11 cellular contexts compared by ENCODE assay signal in the genomic region with DNA sequence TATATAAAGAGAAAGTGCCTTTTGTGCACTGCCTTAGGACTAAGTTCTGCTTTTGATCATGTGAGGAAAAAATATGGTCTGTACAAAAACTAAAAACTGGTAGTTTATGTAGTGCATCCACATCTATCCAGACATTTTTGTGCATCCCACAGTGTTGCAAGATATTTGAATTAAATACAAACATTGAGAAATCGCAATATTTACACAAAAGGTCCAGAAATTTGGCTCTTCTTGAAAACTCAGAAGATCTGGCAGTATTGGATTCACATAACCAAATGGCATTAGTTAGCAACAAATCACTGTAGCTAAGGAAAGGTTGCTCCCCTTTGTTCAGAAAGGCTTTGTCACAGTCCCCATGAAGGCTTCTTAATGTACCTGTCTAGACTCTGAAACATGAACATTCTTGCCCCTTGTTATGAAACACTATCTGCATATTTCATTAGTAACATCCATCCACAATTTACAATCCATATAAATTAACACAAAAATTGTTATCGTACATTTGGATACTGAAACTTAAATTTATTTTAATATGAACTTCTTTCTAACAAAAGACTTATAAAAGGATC.
DNase-seq lines count a peak whose midpoint lies in the region; ATAC-seq and TF ChIP-seq lines count a peak whose summit lies in the region.
"Had no signal": no experiment of that assay in that cellular context is flagged by ENCODE, and none has a peak within 500 bp of the region (broad histone marks: within the 10 kb centered on the region; RNA-seq: fewer than 3 reads in every experiment).

No MANE protein-coding gene starts in this region.

- no peaks in the 10 kb centered on the region for H3K9me3 Mint-ChIP-seq in effector memory CD8-positive, alpha-beta T cell
- H3K9me3 Mint-ChIP-seq in nephron = no peaks in the 10 kb centered on the region

- peak overlapping the region; percentile 99 to 100 for H3K4me3 Mint-ChIP-seq in effector memory CD8-positive, alpha-beta T cell
- H3K4me3 Mint-ChIP-seq in nephron = peak overlapping the region; percentile 95 to 97 (median 96)

- no peak for TF ChIP-seq CTCF in DND-41 (IDR thresholded peaks at IDR 0.05; ENCODE audit: borderline replicate concordance, extremely low read depth, low read length, poor library complexity, severe bottlenecking)
- no peak for TF ChIP-seq CTCF in NB4 (IDR thresholded peaks at IDR 0.05; ENCODE audit: low read depth, low read length)
- no peak for TF ChIP-seq CTCF in nephron (IDR thresholded peaks at IDR 0.05; ENCODE audit: unreplicated experiment in 3 of 3)

- peaks cover 26 to 45% of the 10 kb centered on the region in 2 donors for H3K4me1 Mint-ChIP-seq in effector memory CD8-positive, alpha-beta T cell (ENCODE audit: low read depth in 2 of 2)
- peaks cover 37% of the 10 kb centered on the region for H3K4me1 Mint-ChIP-seq in nephron

- H3K27ac Mint-ChIP-seq in effector memory CD8-positive, alpha-beta T cell = peak overlapping the region; percentile 98 to 100
- H3K27ac Mint-ChIP-seq in nephron = peak overlapping the region; percentile 60 to 100 (median 100)

- H3K9ac ChIP-seq in DND-41 (ENCODE audit: low read depth, low read length) = peak overlapping the region; percentile 83; the same call in 1 of the 2 replicates

- H3K4me2 ChIP-seq in DND-41 (ENCODE audit: insufficient read depth, low read length) = peak overlapping the region; percentile 69

- peak overlapping the region; percentile 63 to 64; a peak in 2 of 4 replicates for H3K4me3 ChIP-seq in DND-41 (ENCODE audit: low read depth in 1 of 2, low read length in 2 of 2)
- H3K4me3 ChIP-seq in NB4 (ENCODE audit: low read depth, low read length) = peak overlapping the region; percentile 98

- H3K27me3 Mint-ChIP-seq in effector memory CD8-positive, alpha-beta T cell = peaks cover 11 to 15% of the 10 kb centered on the region in 2 donors
- no peaks in the 10 kb centered on the region for H3K27me3 Mint-ChIP-seq in nephron (ENCODE audit: low read depth)

- H3K9me3 ChIP-seq in DND-41 (ENCODE audit: insufficient read depth, low read length, severe bottlenecking) = no peaks in the 10 kb centered on the region

- no peak for DNase-seq in DND-41
- DNase-seq in NB4 (ENCODE audit: low read depth) = no peak
- DNase-seq in effector memory CD8-positive, alpha-beta T cell = no peak
- DNase-seq: effector CD4-positive, alpha-beta T cell; NCI-H187 treated with DMSO at 0.1 percent for 48 hours; WERI-Rb-1 had no signal

- TF ChIP-seq POLR2A in NB4 (IDR thresholded peaks at IDR 0.05; ENCODE audit: extremely low read depth, insufficient read length) = no peak

- H3K36me3 ChIP-seq in DND-41 (ENCODE audit: insufficient read depth, low read length) = peaks cover 53% of the 10 kb centered on the region

- peaks cover 66% of the 10 kb centered on the region for H3K79me2 ChIP-seq in DND-41 (ENCODE audit: insufficient read depth, low read length)

- no peaks in the 10 kb centered on the region for H3K27me3 ChIP-seq in DND-41 (ENCODE audit: insufficient read depth, low read length, poor library complexity)

- peaks cover 50% of the 10 kb centered on the region for H3K4me1 ChIP-seq in DND-41 (ENCODE audit: insufficient read depth, low read length)

- H3K36me3 Mint-ChIP-seq in effector memory CD8-positive, alpha-beta T cell (ENCODE audit: insufficient read depth) = peaks cover 55% of the 10 kb centered on the region
- peaks cover 40% of the 10 kb centered on the region for H3K36me3 Mint-ChIP-seq in nephron (ENCODE audit: low read depth)

- ATAC-seq in DND-41 (ENCODE audit: insufficient read depth, low read depth) (no peak), HG03469 (IDR thresholded peaks at IDR 0.05; ENCODE audit: unreplicated experiment) (no peak), HG03442 (IDR thresholded peaks at IDR 0.05; ENCODE audit: unreplicated experiment) (no peak), GM18870 (IDR thresholded peaks at IDR 0.05; ENCODE audit: unreplicated experiment) (no peak), GM21825 (IDR thresholded peaks at IDR 0.05; ENCODE audit: unreplicated experiment) (no peak)
- no peak for ATAC-seq in effector memory CD8-positive, alpha-beta T cell (replicated peaks)

- H4K20me1 ChIP-seq in DND-41 (ENCODE audit: insufficient read depth, low read length) = peaks cover 11% of the 10 kb centered on the region; the same call in 1 of the 2 replicates

- no peak overlapping the region for H2AFZ ChIP-seq in DND-41 (ENCODE audit: low read depth, low read length)

- peak overlapping the region; percentile 3; the same call in 1 of the 2 replicates for H3K27ac ChIP-seq in DND-41 (ENCODE audit: low read length)
- H3K27ac ChIP-seq: WERI-Rb-1 had no signal
